15 cellular contexts compared by ENCODE assay signal in the genomic region with DNA sequence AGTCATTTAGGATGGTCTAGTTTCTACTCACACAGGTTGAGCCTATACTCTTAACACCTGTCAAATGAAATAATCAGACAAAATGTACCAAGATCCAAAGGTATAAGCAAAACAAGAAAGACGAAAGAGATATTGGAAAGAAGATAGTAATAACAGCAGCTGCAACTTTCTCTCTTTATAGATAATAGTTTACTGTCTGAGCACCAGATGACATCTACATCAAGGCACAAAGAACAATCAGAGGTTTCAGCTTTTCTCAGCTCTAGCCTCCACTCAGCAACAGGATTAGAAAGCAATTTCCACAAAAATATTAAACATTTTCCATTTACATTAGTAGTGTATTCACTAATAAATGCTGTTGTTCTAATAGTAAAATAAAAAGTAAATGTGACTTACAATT.
"Had no signal": no experiment of that assay in that cellular context is flagged by ENCODE, and none has a peak within 500 bp of the region (broad histone marks: within the 10 kb centered on the region; RNA-seq: fewer than 3 reads in every experiment).

No MANE protein-coding gene starts in this region.

- H3K36me3 ChIP-seq: pancreas, prostate gland had no signal

- H3K4me3 ChIP-seq: esophagus squamous epithelium, hepatocyte, pancreas, prostate gland, right lobe of liver, tibial artery, upper lobe of left lung, uterus had no signal

- H3K4me1 ChIP-seq: esophagus squamous epithelium, pancreas, prostate gland, right lobe of liver, upper lobe of left lung, uterus had no signal

- FAIRE-seq: colon, pancreas had no signal

- H3K27me3 ChIP-seq: esophagus squamous epithelium, hepatocyte, pancreas, right lobe of liver, tibial artery, upper lobe of left lung, uterus had no signal

- H3K27ac ChIP-seq: esophagus squamous epithelium, hepatocyte, pancreas, prostate gland, right lobe of liver, tibial artery, upper lobe of left lung, uterus had no signal

- H3K9me3 ChIP-seq: esophagus squamous epithelium, pancreas, prostate gland, right lobe of liver, tibial artery, upper lobe of left lung, uterus had no signal

- DNase-seq: esophagus squamous epithelium; foreskin fibroblast; mammary epithelial cell; natural killer cell; nucleus accumbens; pancreas; retina; right lobe of liver; stimulated activated CD4-positive, alpha-beta T cell treated with anti-CD3 and anti-CD28 coated beads, Interleukin-4, amount 100 ng/mL, for 1 hour; tibial artery; upper lobe of left lung; uterus had no signal
